Comparison of ENCODE assay signal across 7 cellular contexts in genomic region chr3:15805756-15806266, GRCh38.
DNase-seq lines count a peak whose midpoint lies in the region; ATAC-seq and TF ChIP-seq lines count a peak whose summit lies in the region.

No MANE protein-coding gene starts in this region.

- H3K4me3 ChIP-seq in OCI-LY1 (ENCODE audit: low read depth, low read length, poor library complexity, severe bottlenecking) (no peak overlapping the region), fibroblast of pulmonary artery (replicated peaks; ENCODE audit: low read depth, low read length) (no peak overlapping the region)

- H3K4me2 ChIP-seq in OCI-LY1 (ENCODE audit: low read length) = peak overlapping the region; percentile 11; the same call in 1 of the 2 replicates

- TF ChIP-seq CTCF in OCI-LY1 (IDR thresholded peaks at IDR 0.05; ENCODE audit: low read length) = no peak
- no peak for TF ChIP-seq CTCF in fibroblast of pulmonary artery (IDR thresholded peaks at IDR 0.05; ENCODE audit: low read length, missing control alignments)

- no peaks in the 10 kb centered on the region for H4K20me1 ChIP-seq in OCI-LY1 (ENCODE audit: insufficient read depth, low read length)

- H3K9me2 ChIP-seq in OCI-LY1 (ENCODE audit: low read depth, low read length) = no peaks in the 10 kb centered on the region

- no peaks in the 10 kb centered on the region for H3K27me3 ChIP-seq in OCI-LY1 (ENCODE audit: insufficient read depth, low read length)

- ATAC-seq in GM18907 (IDR thresholded peaks at IDR 0.05; ENCODE audit: unreplicated experiment) (peak; percentile 83), HG02840 (IDR thresholded peaks at IDR 0.05; ENCODE audit: low FRiP score, unreplicated experiment) (peak; percentile 73)

- H3K9ac ChIP-seq in OCI-LY1 (ENCODE audit: low read length) = no peak overlapping the region

- peak; percentile 91 for DNase-seq in fibroblast of pulmonary artery (ENCODE audit: low read depth)
- DNase-seq in stimulated activated CD4-positive, alpha-beta T cell treated with anti-CD3 and anti-CD28 coated beads, Interleukin-1b, Interleukin-23, amount 100 ng/mL, for 48 hours = no peak
- no peak for DNase-seq in NCI-H146 (lab: John Stamatoyannopoulos, UW)
- no peak for DNase-seq in NCI-H187 treated with DMSO at 0.1 percent for 48 hours (lab: John Stamatoyannopoulos, UW)

- H3K36me3 ChIP-seq in OCI-LY1 (ENCODE audit: insufficient read depth, low read length) = peaks cover 4% of the 10 kb centered on the region; the same call in 1 of the 2 replicates

- peaks cover 28% of the 10 kb centered on the region for H3K4me1 ChIP-seq in OCI-LY1 (ENCODE audit: insufficient read depth, low read length, severe bottlenecking)

- no peak overlapping the region for H3K27ac ChIP-seq in OCI-LY1 (ENCODE audit: low read depth, low read length, poor library complexity, severe bottlenecking)

- no peaks in the 10 kb centered on the region for H3K9me3 ChIP-seq in OCI-LY1 (ENCODE audit: low read length)

- H3F3A ChIP-seq in OCI-LY1 (ENCODE audit: insufficient read depth, low read length) = no peaks in the 10 kb centered on the region

- H2AFZ ChIP-seq in OCI-LY1 (ENCODE audit: low read length) = no peak overlapping the region

- peaks cover 64% of the 10 kb centered on the region for H3K79me2 ChIP-seq in OCI-LY1 (ENCODE audit: insufficient read depth, low read length)
